16 cellular contexts compared by ENCODE assay signal in the genomic region with DNA sequence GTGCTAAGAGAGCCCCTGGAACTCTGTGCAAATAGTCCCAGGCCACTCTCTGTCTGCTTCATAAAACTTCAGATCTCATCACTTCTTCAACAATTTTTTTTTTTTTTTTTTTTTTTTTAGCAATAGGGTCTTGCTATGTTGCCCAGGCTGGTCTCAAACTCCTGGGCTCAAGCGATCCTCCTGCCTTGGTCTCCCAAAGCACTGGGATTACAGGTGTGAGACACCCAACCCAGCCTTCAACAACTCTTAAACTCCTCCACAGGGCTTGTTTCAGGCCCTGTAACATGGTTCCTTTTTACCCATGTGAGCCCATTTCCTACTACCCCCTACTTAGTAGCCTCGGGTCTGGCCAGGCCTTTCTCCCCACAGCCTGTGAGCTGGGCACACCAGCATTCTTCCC. TPM values are rescaled to one million over a fixed set of nuclear protein-coding genes. Genes with fewer than 3 reads are reported as not detected.
DNase-seq lines count a peak whose midpoint lies in the region; ATAC-seq and TF ChIP-seq lines count a peak whose summit lies in the region.
"Had no signal": no experiment of that assay in that cellular context is flagged by ENCODE, and none has a peak within 500 bp of the region (broad histone marks: within the 10 kb centered on the region; RNA-seq: fewer than 3 reads in every experiment).

No MANE protein-coding gene starts in this region.

- H3K27me3 Mint-ChIP-seq in activated CD4-positive, alpha-beta T cell treated with anti-CD3 and anti-CD28 coated beads, Interleukin-2, amount 10 ng/mL, durations not matched to agents 24 days and 14 days: no peaks in the 10 kb centered on the region
- H3K27me3 Mint-ChIP-seq in CD4-positive, alpha-beta memory T cell: no peaks in the 10 kb centered on the region
- no peaks in the 10 kb centered on the region for H3K27me3 Mint-ChIP-seq in naive thymus-derived CD4-positive, alpha-beta T cell
- H3K27me3 Mint-ChIP-seq: B cell had no signal

- peaks cover 60% of the 10 kb centered on the region for H3K36me3 ChIP-seq in CD4-positive, alpha-beta memory T cell (ENCODE audit: insufficient read depth, low read length)
- peaks cover 0 to 75% of the 10 kb centered on the region in 2 donors for H3K36me3 ChIP-seq in adrenal gland (replicated peaks in 1 of 2)
- H3K36me3 ChIP-seq in naive thymus-derived CD4-positive, alpha-beta T cell (ENCODE audit: control insufficient read depth in 2 of 3, insufficient read depth in 3 of 3, low read length in 3 of 3): peaks cover 3 to 83% (median 9%) of the 10 kb centered on the region in 3 experiments

- peak overlapping the region; percentile 11 for H3K27ac ChIP-seq in CD4-positive, alpha-beta memory T cell (ENCODE audit: low read depth, low read length)
- H3K27ac ChIP-seq in adrenal gland: peak overlapping the region in 3 of 5 donors; percentile 13 to 75 (median 47)
- no peak overlapping the region for H3K27ac ChIP-seq in naive thymus-derived CD4-positive, alpha-beta T cell (ENCODE audit: low read depth, low read length)
- H3K27ac ChIP-seq: left ventricle myocardium inferior had no signal

- CTCF ChIA-PET in CD4-positive, alpha-beta memory T cell (lab: Charles Lee; ENCODE audit: partially characterized antibody): interaction anchor here (2.4 to 10.1 kb wide), 2 partner anchors 31 to 72 kb away, joined by 10 to 153 read pairs; a partner anchor contains a TSS
- CTCF ChIA-PET in naive thymus-derived CD4-positive, alpha-beta T cell (lab: Charles Lee): interaction anchor here (1.0 to 8.4 kb wide), 3 partner anchors 34 to 87 kb away, joined by 3 to 142 read pairs (median 5); a partner anchor contains a TSS

- no peak overlapping the region for H3K4me3 Mint-ChIP-seq in activated CD4-positive, alpha-beta T cell treated with anti-CD3 and anti-CD28 coated beads, Interleukin-2, amount 10 ng/mL, durations not matched to agents 24 days and 14 days
- H3K4me3 Mint-ChIP-seq in CD4-positive, alpha-beta memory T cell: peak overlapping the region in 4 of 8 donors; percentile 27 to 82 (median 50)
- H3K4me3 Mint-ChIP-seq in naive thymus-derived CD4-positive, alpha-beta T cell: peak overlapping the region in 1 of 10 donors; percentile 2
- H3K4me3 Mint-ChIP-seq: B cell had no signal

- peaks cover 62% of the 10 kb centered on the region for H3K4me1 Mint-ChIP-seq in activated CD4-positive, alpha-beta T cell treated with anti-CD3 and anti-CD28 coated beads, Interleukin-2, amount 10 ng/mL, durations not matched to agents 24 days and 14 days
- H3K4me1 Mint-ChIP-seq in CD4-positive, alpha-beta memory T cell: peaks cover 43 to 99% (median 70%) of the 10 kb centered on the region in 4 donors
- H3K4me1 Mint-ChIP-seq in naive thymus-derived CD4-positive, alpha-beta T cell: peaks cover 30 to 81% (median 38%) of the 10 kb centered on the region in 7 donors

- no peak overlapping the region for H3K4me3 ChIP-seq in CD4-positive, alpha-beta memory T cell (ENCODE audit: low read length in 2 of 2)
- H3K4me3 ChIP-seq in adrenal gland: no peak overlapping the region
- H3K4me3 ChIP-seq in naive thymus-derived CD4-positive, alpha-beta T cell (ENCODE audit: low read length): no peak overlapping the region
- H3K4me3 ChIP-seq: heart right ventricle, left ventricle myocardium inferior, spleen had no signal

- no peak for TF ChIP-seq POLR2A in adrenal gland (IDR thresholded peaks at IDR 0.05)

- no peaks in the 10 kb centered on the region for H3K9me3 ChIP-seq in CD4-positive, alpha-beta memory T cell (ENCODE audit: control insufficient read depth in 1 of 2, low read length in 2 of 2)
- H3K9me3 ChIP-seq in adrenal gland (replicated peaks in 1 of 3): no peaks in the 10 kb centered on the region
- H3K9me3 ChIP-seq in naive thymus-derived CD4-positive, alpha-beta T cell (ENCODE audit: control insufficient read depth in 2 of 3, low read length in 3 of 3): no peaks in the 10 kb centered on the region
- H3K9me3 ChIP-seq: heart right ventricle, left ventricle myocardium inferior, spleen had no signal

- no peak for TF ChIP-seq CTCF in adrenal gland (IDR thresholded peaks at IDR 0.05)

- intact Hi-C loops in activated CD4-positive, alpha-beta T cell treated with anti-CD3 and anti-CD28 coated beads, Interleukin-2, amount 10 ng/mL, durations not matched to agents 24 days and 14 days (cut with micrococcal nuclease): loop anchor here (2.0 kb wide), 1 partner anchor 61 kb away; no protein-coding TSS in a partner anchor
- intact Hi-C loops in CD4-positive, alpha-beta memory T cell (cut with micrococcal nuclease): no loop called here
- intact Hi-C loops in adrenal gland (cut with DNase I): loop anchor here in 1 of 2 donors (10.0 kb wide), 2 partner anchors 75 to 225 kb away; a partner anchor contains a TSS
- intact Hi-C loops in naive thymus-derived CD4-positive, alpha-beta T cell (cut with micrococcal nuclease): no loop called here

- H3K36me3 Mint-ChIP-seq in activated CD4-positive, alpha-beta T cell treated with anti-CD3 and anti-CD28 coated beads, Interleukin-2, amount 10 ng/mL, durations not matched to agents 24 days and 14 days (ENCODE audit: low read depth): peaks cover 76% of the 10 kb centered on the region
- peaks cover 82 to 93% of the 10 kb centered on the region in 2 donors for H3K36me3 Mint-ChIP-seq in CD4-positive, alpha-beta memory T cell
- peaks cover 16 to 75% (median 27%) of the 10 kb centered on the region in 5 donors for H3K36me3 Mint-ChIP-seq in naive thymus-derived CD4-positive, alpha-beta T cell

- ATAC-seq in naive thymus-derived CD4-positive, alpha-beta T cell: no peak
- ATAC-seq in HG03432 (IDR thresholded peaks at IDR 0.05; ENCODE audit: unreplicated experiment): no peak
- ATAC-seq: heart right ventricle had no signal

- no peak for DNase-seq in activated CD4-positive, alpha-beta T cell treated with anti-CD3 and anti-CD28 coated beads, Interleukin-2, amount 10 ng/mL, durations not matched to agents 24 days and 14 days
- DNase-seq in activated CD4-positive, alpha-beta T cell treated with anti-CD3 and anti-CD28 coated beads for 1 hour: no peak
- DNase-seq in CD4-positive, alpha-beta memory T cell: no peak
- DNase-seq in adrenal gland (no peak), retina (no peak)
- DNase-seq in naive thymus-derived CD4-positive, alpha-beta T cell: no peak
- no peak for DNase-seq in stimulated activated CD8-positive, alpha-beta memory T cell treated with anti-CD3 and anti-CD28 coated beads, Interleukin-4, amount 100 ng/mL, for 48 hours
- DNase-seq: activated CD4-positive, alpha-beta T cell treated with anti-CD3 and anti-CD28 coated beads for 4 hours; cortex of kidney; heart right ventricle; left ventricle myocardium inferior; NCI-H1417 treated with DMSO at 0.1 percent for 48 hours; NCI-H526 treated with DMSO at 0.1 percent for 48 hours; spleen had no signal

- H3K27me3 ChIP-seq in CD4-positive, alpha-beta memory T cell (ENCODE audit: insufficient read depth, low read length): no peaks in the 10 kb centered on the region
- no peaks in the 10 kb centered on the region for H3K27me3 ChIP-seq in adrenal gland
- H3K27me3 ChIP-seq in naive thymus-derived CD4-positive, alpha-beta T cell (ENCODE audit: control insufficient read depth in 2 of 2, insufficient read depth in 2 of 2, low read length in 2 of 2): no peaks in the 10 kb centered on the region
- H3K27me3 ChIP-seq: heart right ventricle, spleen had no signal

- WGBS in adrenal gland, 4 donors: 83 to 100% (median 90%) methylated on average over 2 of the region's 2 CpGs

- no peaks in the 10 kb centered on the region for H3K9me3 Mint-ChIP-seq in activated CD4-positive, alpha-beta T cell treated with anti-CD3 and anti-CD28 coated beads, Interleukin-2, amount 10 ng/mL, durations not matched to agents 24 days and 14 days
- H3K9me3 Mint-ChIP-seq in CD4-positive, alpha-beta memory T cell: peaks cover 0 to 5% (median 0%) of the 10 kb centered on the region in 8 donors
- no peaks in the 10 kb centered on the region for H3K9me3 Mint-ChIP-seq in naive thymus-derived CD4-positive, alpha-beta T cell

- peaks cover 73% of the 10 kb centered on the region for H3K4me1 ChIP-seq in CD4-positive, alpha-beta memory T cell (ENCODE audit: insufficient read depth, low read length)
- peaks cover 8 to 39% of the 10 kb centered on the region in 2 donors for H3K4me1 ChIP-seq in adrenal gland (replicated peaks in 1 of 2)
- peaks cover 16 to 63% of the 10 kb centered on the region in 2 donors for H3K4me1 ChIP-seq in naive thymus-derived CD4-positive, alpha-beta T cell (ENCODE audit: control insufficient read depth in 2 of 2, insufficient read depth in 2 of 2, low read length in 2 of 2)
- H3K4me1 ChIP-seq: left ventricle myocardium inferior had no signal

- POLR2A ChIA-PET in CD4-positive, alpha-beta memory T cell (lab: Charles Lee; ENCODE audit: partially characterized antibody): interaction anchor here (0.6 to 2.3 kb wide), 5 partner anchors 9 to 87 kb away, joined by 3 to 11 read pairs (median 5); a partner anchor contains a TSS
- POLR2A ChIA-PET in naive thymus-derived CD4-positive, alpha-beta T cell (lab: Charles Lee): interaction anchor here (0.6 to 1.9 kb wide), 3 partner anchors 71 to 429 kb away, joined by 4 to 6 read pairs (median 5); a partner anchor contains a TSS

- H3K27ac Mint-ChIP-seq in activated CD4-positive, alpha-beta T cell treated with anti-CD3 and anti-CD28 coated beads, Interleukin-2, amount 10 ng/mL, durations not matched to agents 24 days and 14 days: peak overlapping the region; percentile 69
- peak overlapping the region; percentile 70 to 87 (median 82) for H3K27ac Mint-ChIP-seq in CD4-positive, alpha-beta memory T cell
- H3K27ac Mint-ChIP-seq in naive thymus-derived CD4-positive, alpha-beta T cell: peak overlapping the region in 5 of 9 donors; percentile 7 to 78 (median 67)
- H3K27ac Mint-ChIP-seq: B cell had no signal

RNA-seq across cellular contexts. Expression of a gene that starts 39.3 kb away (rescaled TPM):
- total RNA-seq in activated CD4-positive, alpha-beta T cell treated with anti-CD3 and anti-CD28 coated beads, Interleukin-2, amount 10 ng/mL, durations not matched to agents 24 days and 14 days: 62.2 TPM in 2 replicates
- 100 to 1,000 TPM; 150 to 158 TPM for total RNA-seq in CD4-positive, alpha-beta memory T cell
- 100 to 1,000 TPM; 411 to 591 TPM for polyA plus RNA-seq in CD4-positive, alpha-beta memory T cell
- total RNA-seq in adrenal gland: 10 to 100 TPM; 16.6 to 42.2 (median 20.9) TPM
- 10 to 100 TPM in 2 of 3 donors, 1 to 10 TPM in 1; 9.6 to 40.5 (median 35.0) TPM for polyA plus RNA-seq in adrenal gland
- total RNA-seq in naive thymus-derived CD4-positive, alpha-beta T cell: 100 to 1,000 TPM in 2 of 5 experiments, 10 to 100 TPM in 3; 60.9 to 132 (median 92.3) TPM
- 100 to 1,000 TPM; 400 to 414 TPM for polyA plus RNA-seq in naive thymus-derived CD4-positive, alpha-beta T cell
